ENCODE assay signal across 10 cellular contexts in genomic region chr1:183652547-183653467, GRCh38. TPM values are rescaled to one million over a fixed set of nuclear protein-coding genes. Genes with fewer than 3 reads are reported as not detected.
DNase-seq lines count a peak whose midpoint lies in the region; ATAC-seq and TF ChIP-seq lines count a peak whose summit lies in the region.
"Had no signal": no experiment of that assay in that cellular context is flagged by ENCODE, and none has a peak within 500 bp of the region (broad histone marks: within the 10 kb centered on the region; RNA-seq: fewer than 3 reads in every experiment).

Gene APOBEC4, minus strand, starts transcription at chr1:183653316. Its CDS starts 4,535 bp downstream, at chr1:183648781.

- POLR2A ChIA-PET in WTC11 (lab: Charles Lee): no interaction called here

- 56% methylated on average over 5 of the region's 5 CpGs for WGBS in right lobe of liver (ENCODE audit: insufficient coverage, low coverage, low lambda C conversion rate, missing lambda C conversion rate)
- 58 to 65% (median 59%) methylated on average over 5 of the region's 5 CpGs for WGBS in psoas muscle, 3 donors

- H4K20me1 ChIP-seq in MM.1S (ENCODE audit: insufficient read depth, low read length): no peaks in the 10 kb centered on the region

- TF ChIP-seq POLR2A in right lobe of liver (IDR thresholded peaks at IDR 0.05): no peak

- H3K9ac ChIP-seq in MM.1S (ENCODE audit: low read length): no peak within 1 kb of the TSS

- no peaks in the 10 kb centered on the region for H3K9me2 ChIP-seq in MM.1S (replicated peaks; ENCODE audit: insufficient read depth, low read length)

- H3K27me3 Mint-ChIP-seq in activated T-cell treated with anti-CD3 and anti-CD28 coated beads, Interleukin-2, amount 50 U/mL, for 72 hours (ENCODE audit: low read depth): no peaks in the 10 kb centered on the region
- H3K27me3 Mint-ChIP-seq in WTC11 (ENCODE audit: low read depth): no peaks in the 10 kb centered on the region

- no peaks in the 10 kb centered on the region for H3K27me3 ChIP-seq in MM.1S (replicated peaks; ENCODE audit: insufficient read depth, low read length)
- H3K27me3 ChIP-seq in right lobe of liver: no peaks in the 10 kb centered on the region
- H3K27me3 ChIP-seq in psoas muscle (ENCODE audit: insufficient read depth in 3 of 3, low read length in 2 of 3): no peaks in the 10 kb centered on the region

- H3K4me1 ChIP-seq in MM.1S (ENCODE audit: low read length): peaks cover 45% of the 10 kb centered on the region
- peaks cover 0 to 5% (median 0%) of the 10 kb centered on the region in 4 donors for H3K4me1 ChIP-seq in right lobe of liver
- H3K4me1 ChIP-seq in psoas muscle: no peaks in the 10 kb centered on the region

- CTCF ChIA-PET in WTC11 (lab: Charles Lee): interaction anchor here (0.7 to 4.8 kb wide), 3 partner anchors 8 to 263 kb away, joined by 3 to 105 read pairs (median 80); no protein-coding TSS in a partner anchor

- H3K4me2 ChIP-seq in MM.1S (ENCODE audit: low read depth, low read length): peak within 1 kb of the TSS; percentile 56

- H3K27ac Mint-ChIP-seq in activated T-cell treated with anti-CD3 and anti-CD28 coated beads, Interleukin-2, amount 50 U/mL, for 72 hours: peak within 1 kb of the TSS; percentile 97
- no peak within 1 kb of the TSS for H3K27ac Mint-ChIP-seq in WTC11

- no peaks in the 10 kb centered on the region for H3K9me3 Mint-ChIP-seq in activated T-cell treated with anti-CD3 and anti-CD28 coated beads, Interleukin-2, amount 50 U/mL, for 72 hours
- no peaks in the 10 kb centered on the region for H3K9me3 Mint-ChIP-seq in WTC11

- peaks cover 44% of the 10 kb centered on the region for H3K4me1 Mint-ChIP-seq in activated T-cell treated with anti-CD3 and anti-CD28 coated beads, Interleukin-2, amount 50 U/mL, for 72 hours (ENCODE audit: low read depth)
- H3K4me1 Mint-ChIP-seq in WTC11: peaks cover 11% of the 10 kb centered on the region

- H2AFZ ChIP-seq in MM.1S (ENCODE audit: low read length): peak within 1 kb of the TSS; percentile 32

- H3K27ac ChIP-seq in MM.1S (ENCODE audit: low read length): peak within 1 kb of the TSS; percentile 15
- H3K27ac ChIP-seq in right lobe of liver: no peak within 1 kb of the TSS
- no peak within 1 kb of the TSS for H3K27ac ChIP-seq in psoas muscle

- H3K79me2 ChIP-seq in MM.1S (ENCODE audit: low read length): no peaks in the 10 kb centered on the region

- intact Hi-C loops in right lobe of liver (cut with DNase I): loop anchor here in 1 of 2 donors (10.0 kb wide), 1 partner anchor 262 kb away; no protein-coding TSS in a partner anchor
- intact Hi-C loops in psoas muscle (cut with DNase I): no loop called here

- H3F3A ChIP-seq in MM.1S (ENCODE audit: insufficient read depth, low read length): peaks cover 8% of the 10 kb centered on the region

- H3K4me3 Mint-ChIP-seq in activated T-cell treated with anti-CD3 and anti-CD28 coated beads, Interleukin-2, amount 50 U/mL, for 72 hours: peak within 1 kb of the TSS; percentile 25 to 68
- no peak within 1 kb of the TSS for H3K4me3 Mint-ChIP-seq in WTC11

- DNase-seq in MM.1S (no peak), right lobe of liver (no peak), psoas muscle (no peak), WTC11 (ENCODE audit: low spot score) (no peak)
- DNase-seq in activated T-cell treated with anti-CD3 and anti-CD28 coated beads, Interleukin-2, amount 50 U/mL, for 72 hours: no peak
- DNase-seq: trophoblast cell had no signal

- H3K36me3 Mint-ChIP-seq in activated T-cell treated with anti-CD3 and anti-CD28 coated beads, Interleukin-2, amount 50 U/mL, for 72 hours (ENCODE audit: insufficient read depth in 2 of 2): no peaks in the 10 kb centered on the region
- H3K36me3 Mint-ChIP-seq in WTC11: 0 out of 2 replicates have a peak, but pooled peaks cover 1% of the 10 kb centered on the region

- H3K9me3 ChIP-seq in MM.1S (replicated peaks; ENCODE audit: insufficient read depth, low read length): no peaks in the 10 kb centered on the region
- no peaks in the 10 kb centered on the region for H3K9me3 ChIP-seq in right lobe of liver
- H3K9me3 ChIP-seq in psoas muscle: no peaks in the 10 kb centered on the region

- TF ChIP-seq CTCF in MM.1S (IDR thresholded peaks at IDR 0.05; ENCODE audit: low read length) (no peak), right lobe of liver (IDR thresholded peaks at IDR 0.05) (no peak), psoas muscle (IDR thresholded peaks at IDR 0.05) (no peak), WTC11 (IDR thresholded peaks at IDR 0.05) (no peak)

- H3K4me3 ChIP-seq in MM.1S (ENCODE audit: low read length): no peak within 1 kb of the TSS
- no peak within 1 kb of the TSS for H3K4me3 ChIP-seq in right lobe of liver
- H3K4me3 ChIP-seq in psoas muscle: no peak within 1 kb of the TSS

- H3K36me3 ChIP-seq in MM.1S (replicated peaks; ENCODE audit: insufficient read depth, low read length): no peaks in the 10 kb centered on the region
- no peaks in the 10 kb centered on the region for H3K36me3 ChIP-seq in right lobe of liver
- H3K36me3 ChIP-seq in psoas muscle (ENCODE audit: insufficient read depth in 1 of 2, low read depth in 1 of 2): no peaks in the 10 kb centered on the region

- peak; percentile 38 for ATAC-seq in GM18498 (IDR thresholded peaks at IDR 0.05; ENCODE audit: unreplicated experiment)
- ATAC-seq in activated T-cell treated with anti-CD3 and anti-CD28 coated beads, Interleukin-2, amount 50 U/mL, for 72 hours (replicated peaks in 1 of 2): peak; percentile 56 to 57
- peak; percentile 42 to 71 (median 51) for ATAC-seq in right lobe of liver
- no peak for ATAC-seq in HG02571 (IDR thresholded peaks at IDR 0.05; ENCODE audit: unreplicated experiment)
- ATAC-seq in psoas muscle: no peak
- no peak for ATAC-seq in GM21723 (IDR thresholded peaks at IDR 0.05; ENCODE audit: unreplicated experiment)
- ATAC-seq in WTC11: no peak

TF ChIP-seq in WTC11, 78 proteins besides CTCF, POLR2A, EP300 and RAD21 (continues in another document):
- TF ChIP-seq FOXJ3 (CRISPR knock-in tag; IDR thresholded peaks at IDR 0.05; ENCODE audit: borderline replicate concordance) (no peak), JAZF1 (CRISPR knock-in tag; IDR thresholded peaks at IDR 0.05) (no peak), ELF4 (CRISPR knock-in tag; IDR thresholded peaks at IDR 0.05; ENCODE audit: low read depth) (no peak), ZBTB21 (CRISPR knock-in tag; IDR thresholded peaks at IDR 0.05; ENCODE audit: borderline replicate concordance) (no peak), ZNF512 (CRISPR knock-in tag; IDR thresholded peaks at IDR 0.05; ENCODE audit: borderline replicate concordance) (no peak), NR2C2 (CRISPR knock-in tag; IDR thresholded peaks at IDR 0.05) (no peak), ATF6 (CRISPR knock-in tag; IDR thresholded peaks at IDR 0.05) (no peak), ZNF232 (CRISPR knock-in tag; IDR thresholded peaks at IDR 0.05) (no peak), ZNF396 (CRISPR knock-in tag; IDR thresholded peaks at IDR 0.05; ENCODE audit: borderline replicate concordance) (no peak), CREB1 (CRISPR knock-in tag; IDR thresholded peaks at IDR 0.05) (no peak), GTF2I (CRISPR knock-in tag; conservative IDR thresholded peaks at IDR 0.05) (no peak), GABPB1 (CRISPR knock-in tag; IDR thresholded peaks at IDR 0.05) (no peak)

RNA-seq across cellular contexts. Expression of gene APOBEC4, which starts in this region (rescaled TPM):
- total RNA-seq in activated T-cell treated with anti-CD3 and anti-CD28 coated beads, Interleukin-2, amount 50 U/mL, for 72 hours: not detected
- total RNA-seq in right lobe of liver (not detected), psoas muscle (not detected), WTC11 (2021) (not detected in 3 replicates)
- polyA plus RNA-seq in psoas muscle: not detected
- polyA plus RNA-seq: neural cell had no signal

Comparison
In these comparisons a context has a peak if more than half of its experiments do, and no peak if none do; other contexts are left out.
1. Peak in ATAC-seq in activated T-cell treated with anti-CD3 and anti-CD28 coated beads, Interleukin-2, amount 50 U/mL, for 72 hours; RNA of the gene not detected or under 1 TPM.
2. Peak in ATAC-seq in right lobe of liver; RNA of the gene not detected or under 1 TPM.